In the genomic region with DNA sequence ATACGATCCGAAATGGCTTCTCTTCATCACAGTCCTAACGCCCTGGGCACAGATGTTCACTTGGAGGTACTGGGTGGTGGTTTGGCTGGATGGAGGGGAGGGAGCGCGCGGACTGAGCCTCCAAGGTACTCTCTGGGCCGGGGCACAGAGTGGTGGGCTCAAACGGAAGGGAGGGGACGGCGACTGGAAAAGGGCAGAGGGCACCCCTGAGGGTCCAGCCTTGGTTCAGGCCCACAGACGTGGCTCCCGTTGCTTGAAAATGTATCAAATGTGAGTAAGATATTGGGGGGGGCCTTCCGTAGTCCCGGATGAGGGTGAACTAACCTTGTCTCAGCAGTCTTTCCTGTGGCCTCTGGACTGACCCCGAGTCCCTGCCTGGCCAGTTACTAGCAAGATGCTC, we compare ENCODE assay signal across 1 cellular context.
TF ChIP-seq lines count a peak whose summit lies in the region.

No MANE protein-coding gene starts in this region.

TF ChIP-seq in GM23338, 12 proteins besides CTCF, POLR2A, EP300 and RAD21:
- TF ChIP-seq, protein P1, sequence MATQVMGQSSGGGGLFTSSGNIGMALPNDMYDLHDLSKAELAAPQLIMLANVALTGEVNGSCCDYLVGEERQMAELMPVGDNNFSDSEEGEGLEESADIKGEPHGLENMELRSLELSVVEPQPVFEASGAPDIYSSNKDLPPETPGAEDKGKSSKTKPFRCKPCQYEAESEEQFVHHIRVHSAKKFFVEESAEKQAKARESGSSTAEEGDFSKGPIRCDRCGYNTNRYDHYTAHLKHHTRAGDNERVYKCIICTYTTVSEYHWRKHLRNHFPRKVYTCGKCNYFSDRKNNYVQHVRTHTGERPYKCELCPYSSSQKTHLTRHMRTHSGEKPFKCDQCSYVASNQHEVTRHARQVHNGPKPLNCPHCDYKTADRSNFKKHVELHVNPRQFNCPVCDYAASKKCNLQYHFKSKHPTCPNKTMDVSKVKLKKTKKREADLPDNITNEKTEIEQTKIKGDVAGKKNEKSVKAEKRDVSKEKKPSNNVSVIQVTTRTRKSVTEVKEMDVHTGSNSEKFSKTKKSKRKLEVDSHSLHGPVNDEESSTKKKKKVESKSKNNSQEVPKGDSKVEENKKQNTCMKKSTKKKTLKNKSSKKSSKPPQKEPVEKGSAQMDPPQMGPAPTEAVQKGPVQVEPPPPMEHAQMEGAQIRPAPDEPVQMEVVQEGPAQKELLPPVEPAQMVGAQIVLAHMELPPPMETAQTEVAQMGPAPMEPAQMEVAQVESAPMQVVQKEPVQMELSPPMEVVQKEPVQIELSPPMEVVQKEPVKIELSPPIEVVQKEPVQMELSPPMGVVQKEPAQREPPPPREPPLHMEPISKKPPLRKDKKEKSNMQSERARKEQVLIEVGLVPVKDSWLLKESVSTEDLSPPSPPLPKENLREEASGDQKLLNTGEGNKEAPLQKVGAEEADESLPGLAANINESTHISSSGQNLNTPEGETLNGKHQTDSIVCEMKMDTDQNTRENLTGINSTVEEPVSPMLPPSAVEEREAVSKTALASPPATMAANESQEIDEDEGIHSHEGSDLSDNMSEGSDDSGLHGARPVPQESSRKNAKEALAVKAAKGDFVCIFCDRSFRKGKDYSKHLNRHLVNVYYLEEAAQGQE (IDR thresholded peaks at IDR 0.05; ENCODE audit: unreplicated experiment) = no peak
- TF ChIP-seq STAT1 (IDR thresholded peaks at IDR 0.05; ENCODE audit: unreplicated experiment) = no peak
- TF ChIP-seq ZNF114 (CRISPR knock-in tag; IDR thresholded peaks at IDR 0.05) = no peak
- no peak for TF ChIP-seq JUNB (IDR thresholded peaks at IDR 0.05; ENCODE audit: unreplicated experiment)
- TF ChIP-seq NANOG (IDR thresholded peaks at IDR 0.05; ENCODE audit: borderline replicate concordance) = no peak
- TF ChIP-seq POLR2AphosphoS5 (IDR thresholded peaks at IDR 0.05; ENCODE audit: low read depth) = no peak
- no peak for TF ChIP-seq EZH2phosphoT487 (IDR thresholded peaks at IDR 0.05; ENCODE audit: unreplicated experiment)
- TF ChIP-seq CREB1 (CRISPR knock-in tag; IDR thresholded peaks at IDR 0.05; ENCODE audit: low read depth) = no peak
- TF ChIP-seq EZH2 (IDR thresholded peaks at IDR 0.05; ENCODE audit: low read depth, unreplicated experiment) = no peak
- TF ChIP-seq, protein P2, sequence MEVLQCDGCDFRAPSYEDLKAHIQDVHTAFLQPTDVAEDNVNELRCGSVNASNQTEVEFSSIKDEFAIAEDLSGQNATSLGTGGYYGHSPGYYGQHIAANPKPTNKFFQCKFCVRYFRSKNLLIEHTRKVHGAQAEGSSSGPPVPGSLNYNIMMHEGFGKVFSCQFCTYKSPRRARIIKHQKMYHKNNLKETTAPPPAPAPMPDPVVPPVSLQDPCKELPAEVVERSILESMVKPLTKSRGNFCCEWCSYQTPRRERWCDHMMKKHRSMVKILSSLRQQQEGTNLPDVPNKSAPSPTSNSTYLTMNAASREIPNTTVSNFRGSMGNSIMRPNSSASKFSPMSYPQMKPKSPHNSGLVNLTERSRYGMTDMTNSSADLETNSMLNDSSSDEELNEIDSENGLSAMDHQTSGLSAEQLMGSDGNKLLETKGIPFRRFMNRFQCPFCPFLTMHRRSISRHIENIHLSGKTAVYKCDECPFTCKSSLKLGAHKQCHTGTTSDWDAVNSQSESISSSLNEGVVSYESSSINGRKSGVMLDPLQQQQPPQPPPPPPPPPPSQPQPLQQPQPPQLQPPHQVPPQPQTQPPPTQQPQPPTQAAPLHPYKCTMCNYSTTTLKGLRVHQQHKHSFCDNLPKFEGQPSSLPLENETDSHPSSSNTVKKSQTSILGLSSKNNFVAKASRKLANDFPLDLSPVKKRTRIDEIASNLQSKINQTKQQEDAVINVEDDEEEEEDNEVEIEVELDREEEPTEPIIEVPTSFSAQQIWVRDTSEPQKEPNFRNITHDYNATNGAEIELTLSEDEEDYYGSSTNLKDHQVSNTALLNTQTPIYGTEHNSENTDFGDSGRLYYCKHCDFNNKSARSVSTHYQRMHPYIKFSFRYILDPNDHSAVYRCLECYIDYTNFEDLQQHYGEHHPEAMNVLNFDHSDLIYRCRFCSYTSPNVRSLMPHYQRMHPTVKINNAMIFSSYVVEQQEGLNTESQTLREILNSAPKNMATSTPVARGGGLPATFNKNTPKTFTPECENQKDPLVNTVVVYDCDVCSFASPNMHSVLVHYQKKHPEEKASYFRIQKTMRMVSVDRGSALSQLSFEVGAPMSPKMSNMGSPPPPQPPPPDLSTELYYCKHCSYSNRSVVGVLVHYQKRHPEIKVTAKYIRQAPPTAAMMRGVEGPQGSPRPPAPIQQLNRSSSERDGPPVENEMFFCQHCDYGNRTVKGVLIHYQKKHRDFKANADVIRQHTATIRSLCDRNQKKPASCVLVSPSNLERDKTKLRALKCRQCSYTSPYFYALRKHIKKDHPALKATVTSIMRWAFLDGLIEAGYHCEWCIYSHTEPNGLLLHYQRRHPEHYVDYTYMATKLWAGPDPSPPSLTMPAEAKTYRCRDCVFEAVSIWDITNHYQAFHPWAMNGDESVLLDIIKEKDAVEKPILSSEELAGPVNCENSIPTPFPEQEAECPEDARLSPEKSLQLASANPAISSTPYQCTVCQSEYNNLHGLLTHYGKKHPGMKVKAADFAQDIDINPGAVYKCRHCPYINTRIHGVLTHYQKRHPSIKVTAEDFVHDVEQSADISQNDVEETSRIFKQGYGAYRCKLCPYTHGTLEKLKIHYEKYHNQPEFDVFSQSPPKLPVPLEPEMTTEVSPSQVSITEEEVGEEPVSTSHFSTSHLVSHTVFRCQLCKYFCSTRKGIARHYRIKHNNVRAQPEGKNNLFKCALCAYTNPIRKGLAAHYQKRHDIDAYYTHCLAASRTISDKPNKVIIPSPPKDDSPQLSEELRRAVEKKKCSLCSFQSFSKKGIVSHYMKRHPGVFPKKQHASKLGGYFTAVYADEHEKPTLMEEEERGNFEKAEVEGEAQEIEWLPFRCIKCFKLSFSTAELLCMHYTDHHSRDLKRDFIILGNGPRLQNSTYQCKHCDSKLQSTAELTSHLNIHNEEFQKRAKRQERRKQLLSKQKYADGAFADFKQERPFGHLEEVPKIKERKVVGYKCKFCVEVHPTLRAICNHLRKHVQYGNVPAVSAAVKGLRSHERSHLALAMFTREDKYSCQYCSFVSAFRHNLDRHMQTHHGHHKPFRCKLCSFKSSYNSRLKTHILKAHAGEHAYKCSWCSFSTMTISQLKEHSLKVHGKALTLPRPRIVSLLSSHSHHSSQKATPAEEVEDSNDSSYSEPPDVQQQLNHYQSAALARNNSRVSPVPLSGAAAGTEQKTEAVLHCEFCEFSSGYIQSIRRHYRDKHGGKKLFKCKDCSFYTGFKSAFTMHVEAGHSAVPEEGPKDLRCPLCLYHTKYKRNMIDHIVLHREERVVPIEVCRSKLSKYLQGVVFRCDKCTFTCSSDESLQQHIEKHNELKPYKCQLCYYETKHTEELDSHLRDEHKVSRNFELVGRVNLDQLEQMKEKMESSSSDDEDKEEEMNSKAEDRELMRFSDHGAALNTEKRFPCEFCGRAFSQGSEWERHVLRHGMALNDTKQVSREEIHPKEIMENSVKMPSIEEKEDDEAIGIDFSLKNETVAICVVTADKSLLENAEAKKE (CRISPR knock-in tag; IDR thresholded peaks at IDR 0.05) = no peak
- no peak for TF ChIP-seq ETS1 (IDR thresholded peaks at IDR 0.05)
- no peak for TF ChIP-seq ZNF331 (CRISPR knock-in tag; IDR thresholded peaks at IDR 0.05; ENCODE audit: low read depth)
TF ChIP-seq in GM23338: peak in this region for 0.
